ENCODE assay signal across 9 cellular contexts in genomic region chr6:50958148-50958547, GRCh38.
"Had no signal": no experiment of that assay in that cellular context is flagged by ENCODE, and none has a peak within 500 bp of the region (broad histone marks: within the 10 kb centered on the region; RNA-seq: fewer than 3 reads in every experiment).

No MANE protein-coding gene starts in this region.

- FAIRE-seq: H1, HTR-8/SVneo had no signal

- DNase-seq: H7, HFFc6, KG1 had no signal

- H3K4me3 ChIP-seq: GM23338, HAP-1 had no signal

- H3K4me3 Mint-ChIP-seq: GM23338, HFFc6, IgD-negative memory B cell had no signal

- ATAC-seq: GM23338, HCT116 had no signal

- H3K36me3 ChIP-seq: HAP-1 had no signal

- H3K27ac Mint-ChIP-seq: GM23338, HFFc6, IgD-negative memory B cell had no signal

- H3K9me3 Mint-ChIP-seq: GM23338, IgD-negative memory B cell had no signal

- H3K9me3 ChIP-seq: HAP-1 had no signal

- H3K36me3 Mint-ChIP-seq: IgD-negative memory B cell had no signal

- H3K4me1 ChIP-seq: HAP-1 had no signal
